In genomic region chr12:96483116-96483515, GRCh38 we compare ENCODE assay signal across 18 cellular contexts.
"Had no signal": no experiment of that assay in that cellular context is flagged by ENCODE, and none has a peak within 500 bp of the region (broad histone marks: within the 10 kb centered on the region; RNA-seq: fewer than 3 reads in every experiment).

No MANE protein-coding gene starts in this region.

- H3K36me3 ChIP-seq: MG63 had no signal

- H3K4me3 ChIP-seq: MG63 had no signal

- DNase-seq: activated CD4-positive, CD25-positive, alpha-beta regulatory T cell; activated CD8-positive, alpha-beta memory T cell treated with anti-CD3 and anti-CD28 coated beads, Interleukin-2, amount 50 U/mL, for 4 hours; activated CD8-positive, alpha-beta T cell treated with anti-CD3 and anti-CD28 coated beads for 36 hours; activated gamma-delta T cell treated with Interleukin-2 at 50 U/mL for 16 hours; activated naive CD4-positive, alpha-beta T cell treated with anti-CD3 and anti-CD28 coated beads, Interleukin-2, amount 10 ng/mL, durations not matched to agents 7 days and 5 days; activated naive CD8-positive, alpha-beta T cell treated with anti-CD3 and anti-CD28 coated beads for 36 hours; activated T-cell treated with anti-CD3 and anti-CD28 coated beads, Interleukin-2, amount 50 U/mL, for 72 hours; central memory CD4-positive, alpha-beta T cell; MG63; NCI-H146; NCI-H187 treated with DMSO at 0.1 percent for 48 hours; NCI-H2081 treated with DMSO at 0.1 percent for 48 hours; NCI-H446; NCI-H524; SHP77 treated with DMSO at 0.1 percent for 48 hours; T-cell had no signal

- ATAC-seq: activated CD8-positive, alpha-beta T cell treated with anti-CD3 and anti-CD28 coated beads for 36 hours; activated T-cell treated with anti-CD3 and anti-CD28 coated beads, Interleukin-2, amount 50 U/mL, for 72 hours; T-cell had no signal

- H3K9me3 ChIP-seq: MG63 had no signal

- H3K27ac ChIP-seq: VCaP had no signal

- FAIRE-seq: RCC 7860 had no signal

- H3K27me3 ChIP-seq: MG63 had no signal
